In genomic region chr6:27297857-27298730, GRCh38 we compare ENCODE assay signal across 9 cellular contexts. TPM values are rescaled to one million over a fixed set of nuclear protein-coding genes. Genes with fewer than 3 reads are reported as not detected.
DNase-seq lines count a peak whose midpoint lies in the region; ATAC-seq and TF ChIP-seq lines count a peak whose summit lies in the region.
"Had no signal": no experiment of that assay in that cellular context is flagged by ENCODE, and none has a peak within 500 bp of the region (broad histone marks: within the 10 kb centered on the region; RNA-seq: fewer than 3 reads in every experiment).

No MANE protein-coding gene starts in this region.

- peaks cover 3% of the 10 kb centered on the region for H3K9me3 Mint-ChIP-seq in mesothelial cell of epicardium

- no peak overlapping the region for H2AFZ ChIP-seq in Karpas-422 (ENCODE audit: low read length)

- no peaks in the 10 kb centered on the region for H3K79me2 ChIP-seq in Karpas-422 (ENCODE audit: low read length)

- peaks cover 73% of the 10 kb centered on the region for H3K27me3 Mint-ChIP-seq in mesothelial cell of epicardium (ENCODE audit: low read depth)

- peak; percentile 29 for DNase-seq in NCI-H345 (lab: John Stamatoyannopoulos, UW)
- no peak for DNase-seq in NCI-H345 treated with DMSO at 0.1 percent for 48 hours (lab: John Stamatoyannopoulos, UW; ENCODE audit: unreplicated experiment)
- DNase-seq in Karpas-422: peak; percentile 60
- DNase-seq in amniotic epithelial cell (ENCODE audit: low read depth): peak; percentile 22
- DNase-seq in mesothelial cell of epicardium (ENCODE audit: low spot score in 2 of 2, unreplicated experiment in 2 of 2): no peak
- no peak for DNase-seq in hepatic stellate cell (ENCODE audit: low spot score)
- no peak for DNase-seq in dorsolateral prefrontal cortex
- DNase-seq: NCI-H1105 treated with DMSO at 0.1 percent for 48 hours had no signal

- H3K4me3 Mint-ChIP-seq in mesothelial cell of epicardium: peak overlapping the region; percentile 57

- intact Hi-C loops in dorsolateral prefrontal cortex (cut with DNase I): no loop called here

- no peak for ATAC-seq in HG03521 (IDR thresholded peaks at IDR 0.05; ENCODE audit: unreplicated experiment)

- TF ChIP-seq CTCF in mesothelial cell of epicardium (IDR thresholded peaks at IDR 0.05; ENCODE audit: unreplicated experiment) (no peak), dorsolateral prefrontal cortex (IDR thresholded peaks at IDR 0.05 in 54 of 56, conservative IDR thresholded peaks at IDR 0.05 in 2 of 56; ENCODE audit: low read depth in 1 of 56, partially characterized antibody in 56 of 56) (no peak)

- no peak overlapping the region for H3K9ac ChIP-seq in Karpas-422 (ENCODE audit: low read length)

- no peaks in the 10 kb centered on the region for H3K36me3 ChIP-seq in Karpas-422 (ENCODE audit: insufficient read depth, low read length)

- no peaks in the 10 kb centered on the region for H3K4me1 ChIP-seq in Karpas-422 (ENCODE audit: low read length)

- H3K9me3 ChIP-seq in Karpas-422 (ENCODE audit: low read length): no peaks in the 10 kb centered on the region

- H3K4me1 Mint-ChIP-seq in mesothelial cell of epicardium: peaks cover 15% of the 10 kb centered on the region

- no peaks in the 10 kb centered on the region for H3K27me3 ChIP-seq in Karpas-422 (ENCODE audit: low read length)
- peaks cover 26 to 100% (median 99%) of the 10 kb centered on the region in 45 donors for H3K27me3 ChIP-seq in dorsolateral prefrontal cortex

- no peak overlapping the region for H3K27ac Mint-ChIP-seq in mesothelial cell of epicardium

- no peaks in the 10 kb centered on the region for H4K20me1 ChIP-seq in Karpas-422 (ENCODE audit: insufficient read depth, low read depth, low read length)

- H3K36me3 Mint-ChIP-seq in mesothelial cell of epicardium: no peaks in the 10 kb centered on the region

- H3K4me3 ChIP-seq in Karpas-422 (ENCODE audit: low read length) (no peak overlapping the region), dorsolateral prefrontal cortex (no peak overlapping the region)

- H3K9me2 ChIP-seq in Karpas-422 (replicated peaks; ENCODE audit: insufficient read depth, low read length): no peaks in the 10 kb centered on the region

- H3K27ac ChIP-seq in Karpas-422 (ENCODE audit: low read length) (no peak overlapping the region), dorsolateral prefrontal cortex (no peak overlapping the region)

- H3K4me2 ChIP-seq in Karpas-422 (ENCODE audit: low read depth, low read length, poor library complexity, severe bottlenecking): no peak overlapping the region

RNA-seq across cellular contexts. Expression of gene POM121L2, which starts 14.0 kb away (rescaled TPM):
- total RNA-seq in Karpas-422 (2014; rRNA removed; shearing (Covaris generic); ENCODE audit: low replicate concordance): not detected in 2 replicates
- total RNA-seq in mesothelial cell of epicardium: 0.07 TPM in 1 of 3 replicates, not detected in the others
- total RNA-seq in dorsolateral prefrontal cortex: 1 to 10 TPM in 1 of 120 experiments, under 1 TPM in 44, not detected in 75; 0.14 to 1.0 (median 0.28) TPM

RNA-seq across cellular contexts. Expression of gene PRSS16, which starts 50.6 kb away (rescaled TPM):
- 0.94 TPM in 1 of 2 replicates, not detected in the other for total RNA-seq in Karpas-422 (2014; rRNA removed; shearing (Covaris generic); ENCODE audit: low replicate concordance)
- total RNA-seq in mesothelial cell of epicardium (16.2 to 20.6 TPM (median 19.1 TPM) in 3 replicates), dorsolateral prefrontal cortex (1 to 10 TPM; 2.0 to 8.9 (median 4.7) TPM)

Comparison
In these comparisons a context has a peak if more than half of its experiments do, and no peak if none do; other contexts are left out.
1. DNase-seq: peak in NCI-H345 (single experiment), Karpas-422 (single experiment) and amniotic epithelial cell (single experiment); none in NCI-H345 treated with DMSO at 0.1 percent for 48 hours (single experiment), mesothelial cell of epicardium (0 of 2), hepatic stellate cell (single experiment) and dorsolateral prefrontal cortex (0 of 10).